Comparison of ENCODE assay signal across 10 cellular contexts in genomic region chr2:121309801-121310200, GRCh38. TPM values are rescaled to one million over a fixed set of nuclear protein-coding genes. Genes with fewer than 3 reads are reported as not detected.
DNase-seq lines count a peak whose midpoint lies in the region; ATAC-seq and TF ChIP-seq lines count a peak whose summit lies in the region.
"Had no signal": no experiment of that assay in that cellular context is flagged by ENCODE, and none has a peak within 500 bp of the region (broad histone marks: within the 10 kb centered on the region; RNA-seq: fewer than 3 reads in every experiment).

No MANE protein-coding gene starts in this region.

- peak; percentile 90 for ATAC-seq in GM18868 (IDR thresholded peaks at IDR 0.05; ENCODE audit: unreplicated experiment)
- peak; percentile 67 for ATAC-seq in HG02763 (IDR thresholded peaks at IDR 0.05; ENCODE audit: unreplicated experiment)
- ATAC-seq: heart left ventricle, Right ventricle myocardium inferior had no signal

- no peak for TF ChIP-seq CTCF in GM10266 (IDR thresholded peaks at IDR 0.05; ENCODE audit: control insufficient read depth, insufficient read depth, low read depth, missing control alignments)

- DNase-seq in RKO (ENCODE audit: low spot score) (peak; percentile 38), lung microvascular endothelial cell (ENCODE audit: low read depth in 2 of 2) (peak; percentile 38 to 41), GM10266 (ENCODE audit: extremely low spot score) (no peak), NCI-H2107 treated with DMSO at 0.1 percent for 48 hours (lab: John Stamatoyannopoulos, UW; ENCODE audit: unreplicated experiment) (no peak), hepatic stellate cell (ENCODE audit: low spot score) (no peak)
- DNase-seq: EL, heart left ventricle had no signal

RNA-seq across cellular contexts. Expression of gene TFCP2L1, which starts 24.8 kb away (rescaled TPM):
- total RNA-seq in lung microvascular endothelial cell: not detected in 2 replicates

Comparison
In these comparisons a context has a peak if more than half of its experiments do, and no peak if none do; other contexts are left out.
1. DNase-seq: peak in RKO (single experiment) and lung microvascular endothelial cell (2 of 2); none in GM10266 (single experiment), NCI-H2107 treated with DMSO at 0.1 percent for 48 hours (single experiment) and hepatic stellate cell (single experiment).